In the genomic region with DNA sequence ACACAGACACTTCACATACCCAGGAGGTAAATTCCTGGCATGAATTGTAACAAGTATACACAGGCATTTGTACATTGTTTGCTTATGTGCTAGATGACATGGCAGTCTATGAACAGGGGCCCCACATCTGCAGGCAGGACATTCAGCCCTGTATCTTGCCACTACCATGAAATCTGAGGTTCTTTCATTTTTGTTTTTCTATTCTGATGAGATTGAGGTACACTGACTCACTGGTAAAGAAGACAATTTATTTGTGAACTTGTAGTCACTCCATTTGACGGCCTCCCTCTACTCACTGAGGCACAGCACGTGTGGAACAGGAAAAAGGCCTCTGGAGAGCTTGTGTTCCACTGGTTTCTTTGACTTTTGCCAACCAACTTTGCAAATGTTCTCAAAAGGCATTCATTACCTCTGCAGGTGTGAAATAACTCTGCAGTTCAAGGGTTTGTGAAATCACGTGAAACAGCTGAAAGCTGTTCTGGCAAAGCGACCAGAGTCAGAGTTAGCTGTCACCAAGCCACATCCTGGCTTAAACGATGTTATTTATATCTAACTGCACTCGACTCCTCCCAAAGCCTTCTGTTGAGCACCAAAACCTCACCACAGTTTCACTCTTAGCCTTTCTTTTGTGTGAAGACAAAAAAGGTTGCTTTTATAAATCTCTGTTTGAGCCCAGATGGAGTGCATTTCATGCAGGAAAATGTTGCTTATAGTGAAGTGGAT, we compare ENCODE assay signal across 8 cellular contexts.
A peak's percentile ranks its signal among the peaks of the same experiment; 100 is the strongest.
DNase-seq lines count a peak whose midpoint lies in the region; ATAC-seq and TF ChIP-seq lines count a peak whose summit lies in the region.

No MANE protein-coding gene starts in this region.

- no peaks in the 10 kb centered on the region for H3K9me3 Mint-ChIP-seq in mesothelial cell of epicardium

- TF ChIP-seq CTCF in GM10266 (IDR thresholded peaks at IDR 0.05; ENCODE audit: control insufficient read depth, insufficient read depth, low read depth, missing control alignments) = no peak
- no peak for TF ChIP-seq CTCF in mesothelial cell of epicardium (IDR thresholded peaks at IDR 0.05; ENCODE audit: unreplicated experiment)

- peak; percentile 70 for DNase-seq in GM10266 (ENCODE audit: extremely low spot score)
- DNase-seq in LHCN-M2 (ENCODE audit: low read depth) = peak; percentile 19
- DNase-seq in activated T-cell treated with anti-CD3 and anti-CD28 coated beads for 1 hour (ENCODE audit: low read depth) = peak; percentile 20
- DNase-seq in mesothelial cell of epicardium (ENCODE audit: low spot score in 2 of 2, unreplicated experiment in 2 of 2) = no peak
- no peak for DNase-seq in NCI-H187 (lab: John Stamatoyannopoulos, UW)
- DNase-seq in islet precursor cell = no peak
- DNase-seq in NCI-H1417 treated with DMSO at 0.1 percent for 48 hours (lab: John Stamatoyannopoulos, UW) = no peak

- H3K4me3 Mint-ChIP-seq in mesothelial cell of epicardium = no peak overlapping the region

- peak overlapping the region; percentile 64 for H3K27ac Mint-ChIP-seq in mesothelial cell of epicardium

- no peaks in the 10 kb centered on the region for H3K27me3 Mint-ChIP-seq in mesothelial cell of epicardium (ENCODE audit: low read depth)

- peak; percentile 96 for ATAC-seq in GM21576 (IDR thresholded peaks at IDR 0.05; ENCODE audit: unreplicated experiment)

- H3K4me1 Mint-ChIP-seq in mesothelial cell of epicardium = peaks cover 33% of the 10 kb centered on the region

- no peaks in the 10 kb centered on the region for H3K36me3 Mint-ChIP-seq in mesothelial cell of epicardium

Comparison
In these comparisons a context has a peak if more than half of its experiments do, and no peak if none do; other contexts are left out.
1. DNase-seq: peak in GM10266 (single experiment), LHCN-M2 (single experiment) and activated T-cell treated with anti-CD3 and anti-CD28 coated beads for 1 hour (single experiment); none in mesothelial cell of epicardium (0 of 2), NCI-H187 (0 of 2), islet precursor cell (single experiment) and NCI-H1417 treated with DMSO at 0.1 percent for 48 hours (single experiment).